ENCODE assay signal across 14 cellular contexts in the genomic region with DNA sequence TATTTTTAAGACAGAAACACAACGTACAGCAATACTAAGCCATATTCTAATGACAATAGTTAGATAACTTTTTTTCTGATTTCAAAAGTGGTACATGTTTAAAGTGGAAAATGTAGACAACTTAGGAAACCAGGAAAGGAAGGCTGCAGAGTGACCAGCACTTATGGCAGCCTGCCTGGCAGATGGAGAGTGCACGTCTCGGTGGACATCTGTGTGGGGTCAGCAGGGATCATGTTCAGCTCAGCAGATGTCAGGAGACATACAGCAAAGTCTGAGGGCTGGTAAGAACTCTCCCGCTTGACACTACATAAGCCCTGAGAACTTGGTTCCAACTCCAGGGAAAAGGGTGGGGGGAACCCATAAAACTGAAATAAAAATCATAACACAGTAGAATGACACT.
DNase-seq lines count a peak whose midpoint lies in the region; ATAC-seq and TF ChIP-seq lines count a peak whose summit lies in the region.
"Had no signal": no experiment of that assay in that cellular context is flagged by ENCODE, and none has a peak within 500 bp of the region (broad histone marks: within the 10 kb centered on the region; RNA-seq: fewer than 3 reads in every experiment).

No MANE protein-coding gene starts in this region.

- no peak overlapping the region for H3K9ac ChIP-seq in mucosa of rectum (ENCODE audit: low read depth in 1 of 2, low read length in 2 of 2)
- H3K9ac ChIP-seq: GM23248 had no signal

- H3K36me3 ChIP-seq in WERI-Rb-1 (no peaks in the 10 kb centered on the region), mucosa of rectum (ENCODE audit: control insufficient read depth in 2 of 2, insufficient read depth in 2 of 2, low read length in 2 of 2) (no peaks in the 10 kb centered on the region)
- H3K36me3 ChIP-seq: BE2C had no signal

- TF ChIP-seq CTCF in WERI-Rb-1 (IDR thresholded peaks at IDR 0.05; ENCODE audit: low read depth, low read length), result no peak

- H3K27ac ChIP-seq in WERI-Rb-1 (peak overlapping the region; percentile 56), mucosa of rectum (ENCODE audit: low read depth in 2 of 2, low read length in 2 of 2) (peak overlapping the region; percentile 6 to 67)
- H3K27ac ChIP-seq: A549, C4-2B, GM23248 had no signal

- no peaks in the 10 kb centered on the region for H3K9me3 ChIP-seq in WERI-Rb-1 (ENCODE audit: severe bottlenecking)
- no peaks in the 10 kb centered on the region for H3K9me3 ChIP-seq in mucosa of rectum (ENCODE audit: control insufficient read depth in 2 of 2, low read length in 2 of 2)
- H3K9me3 ChIP-seq: A549, BE2C had no signal

- no peak for ATAC-seq in GM19455 (IDR thresholded peaks at IDR 0.05; ENCODE audit: unreplicated experiment)
- ATAC-seq: A549; CD8-positive, alpha-beta T cell; HCT116 had no signal

- DNase-seq in DMS 273 (lab: John Stamatoyannopoulos, UW; ENCODE audit: unreplicated experiment) (peak; percentile 62), DMS 273 treated with DMSO at 0.1 percent for 48 hours (lab: John Stamatoyannopoulos, UW) (peak; percentile 32), WERI-Rb-1 (peak; percentile 75)
- DNase-seq in stimulated activated CD8-positive, alpha-beta memory T cell treated with anti-CD3 and anti-CD28 coated beads, Interleukin-4, amount 100 ng/mL, for 48 hours, result no peak
- DNase-seq: BE2C; CD8-positive, alpha-beta T cell; COR-L47; GF-D8; GM23248 had no signal

- no peaks in the 10 kb centered on the region for H3K27me3 ChIP-seq in WERI-Rb-1 (ENCODE audit: insufficient read depth, low read depth, severe bottlenecking)
- H3K27me3 ChIP-seq in mucosa of rectum (ENCODE audit: control insufficient read depth in 2 of 2, insufficient read depth in 2 of 2, low read length in 2 of 2), result no peaks in the 10 kb centered on the region
- H3K27me3 ChIP-seq: BE2C had no signal

- H3K4me1 ChIP-seq in mucosa of rectum (ENCODE audit: control insufficient read depth in 2 of 2, insufficient read depth in 2 of 2, low read length in 2 of 2), result no peaks in the 10 kb centered on the region
- H3K4me1 ChIP-seq: A549, BE2C had no signal

- H3K4me3 ChIP-seq in WERI-Rb-1 (ENCODE audit: low read depth, low read length) (no peak overlapping the region), mucosa of rectum (ENCODE audit: low read length in 2 of 2) (no peak overlapping the region)
- H3K4me3 ChIP-seq: A549, GM23248 had no signal
